Comparison of ENCODE assay signal across 23 cellular contexts in the genomic region with DNA sequence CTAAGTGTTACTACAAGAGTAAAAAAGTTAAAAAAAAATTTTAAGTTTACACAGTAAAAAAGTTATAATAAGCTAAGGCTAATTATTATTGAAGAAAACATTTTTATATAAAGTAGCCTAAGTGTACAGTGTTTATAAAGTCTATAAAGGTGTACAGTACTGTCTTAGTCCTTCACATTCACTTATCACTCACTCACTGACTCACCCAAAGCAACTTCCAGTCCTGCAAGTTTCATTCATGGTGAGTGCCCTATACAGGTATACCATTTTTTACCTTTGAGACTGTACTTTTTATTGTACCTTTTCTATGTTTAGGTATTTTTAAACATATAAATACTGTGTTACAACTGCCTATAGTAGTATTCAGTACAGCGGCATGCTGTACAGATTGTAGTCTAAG.
DNase-seq lines count a peak whose midpoint lies in the region; TF ChIP-seq lines count a peak whose summit lies in the region.
"Had no signal": no experiment of that assay in that cellular context is flagged by ENCODE, and none has a peak within 500 bp of the region (broad histone marks: within the 10 kb centered on the region; RNA-seq: fewer than 3 reads in every experiment).

No MANE protein-coding gene starts in this region.

- DNase-seq in mammary epithelial cell = peak; percentile 57
- DNase-seq in MCF 10A (ENCODE audit: unreplicated experiment) = no peak
- DNase-seq in epithelial cell of prostate (ENCODE audit: low read depth, low spot score) = peak; percentile 6
- DNase-seq in kidney tubule cell (ENCODE audit: low spot score) = peak; percentile 28
- no peak for DNase-seq in COLO829 (ENCODE audit: low spot score)
- DNase-seq in OCI-M2 (lab: John Stamatoyannopoulos, UW; ENCODE audit: unreplicated experiment) = no peak
- DNase-seq: ACHN; AML-193; BE2C; Calu3; CD4-positive, alpha-beta T cell; CD8-positive, alpha-beta memory T cell; COR-L47; DMS53; DMS79 treated with DMSO at 0.1 percent for 48 hours; GF-D8; GOT3; HFFc6 had no signal

- intact Hi-C loops in mammary epithelial cell (cut with micrococcal nuclease) (no loop called here), MCF 10A (cut with micrococcal nuclease) (no loop called here)

- POLR2A ChIA-PET in MCF 10A (lab: Yijun Ruan, JAX) = interaction anchor here (0.7 kb wide), 1 partner anchor 77 kb away, joined by 4 read pairs; no protein-coding TSS in a partner anchor

- no peak overlapping the region for H3K27ac ChIP-seq in mammary epithelial cell (ENCODE audit: insufficient read depth, low read depth, low read length)
- no peak overlapping the region for H3K27ac ChIP-seq in epithelial cell of prostate
- H3K27ac ChIP-seq: 22Rv1; A549; BLaER1 treated with 17β-estradiol and CSF1 and Interleukin-3, amounts not matched to agents 10 nM and 100 nM had no signal

- H3K27me3 ChIP-seq in mammary epithelial cell (ENCODE audit: insufficient read depth, low read length) = no peaks in the 10 kb centered on the region
- H3K27me3 ChIP-seq: BE2C; BLaER1 treated with 17β-estradiol and CSF1 and Interleukin-3, amounts not matched to agents 10 nM and 100 nM had no signal

- TF ChIP-seq CTCF in mammary epithelial cell (conservative IDR thresholded peaks at IDR 0.05 in 1 of 2, IDR thresholded peaks at IDR 0.05 in 1 of 2; ENCODE audit: extremely low read depth in 1 of 2, insufficient read depth in 1 of 2, low read depth in 1 of 2, low read length in 2 of 2) (no peak), MCF 10A (IDR thresholded peaks at IDR 0.05; ENCODE audit: unreplicated experiment) (no peak)

- CTCF ChIA-PET in mammary epithelial cell (lab: Charles Lee; ENCODE audit: low non-redundant PET) = no interaction called here
- CTCF ChIA-PET in MCF 10A (lab: Yijun Ruan, JAX) = interaction anchor here (0.6 kb wide), 1 partner anchor 55 kb away, joined by 4 read pairs; no protein-coding TSS in a partner anchor

- in situ Hi-C loops in mammary epithelial cell (cut with MboI; ENCODE audit: low sequenced_read_pairs in 2 of 2) = loop anchor here in 1 of 2 donors (10.0 kb wide), 1 partner anchor 75 kb away; a partner anchor contains a TSS

- no peak overlapping the region for H3K27ac Mint-ChIP-seq in MCF 10A (ENCODE audit: low read depth, unreplicated experiment)
- H3K27ac Mint-ChIP-seq: CD14-positive monocyte; CD4-positive, alpha-beta T cell; HFFc6 had no signal

- no peak overlapping the region for H3K4me3 Mint-ChIP-seq in MCF 10A (ENCODE audit: unreplicated experiment)
- H3K4me3 Mint-ChIP-seq: CD14-positive monocyte; CD4-positive, alpha-beta T cell; CD8-positive, alpha-beta memory T cell; HFFc6 had no signal

- no peak overlapping the region for H3K4me2 ChIP-seq in mammary epithelial cell (ENCODE audit: insufficient read depth, low read depth, low read length)
- H3K4me2 ChIP-seq: A549; BLaER1 treated with 17β-estradiol and CSF1 and Interleukin-3, amounts not matched to agents 10 nM and 100 nM had no signal

- no peaks in the 10 kb centered on the region for H3K9me3 ChIP-seq in mammary epithelial cell (replicated peaks; ENCODE audit: insufficient read depth, low read length)
- H3K9me3 ChIP-seq: A549, BE2C, HAP-1 had no signal

- H3K4me1 Mint-ChIP-seq in MCF 10A (ENCODE audit: insufficient read depth, unreplicated experiment) = peaks cover 3% of the 10 kb centered on the region
- H3K4me1 Mint-ChIP-seq: CD14-positive monocyte; CD8-positive, alpha-beta memory T cell had no signal

- peaks cover 2% of the 10 kb centered on the region for H3K4me1 ChIP-seq in mammary epithelial cell (ENCODE audit: insufficient read depth, low read length)
- H3K4me1 ChIP-seq: BE2C; BLaER1 treated with 17β-estradiol and CSF1 and Interleukin-3, amounts not matched to agents 10 nM and 100 nM; HAP-1 had no signal

- no peaks in the 10 kb centered on the region for H3K27me3 Mint-ChIP-seq in MCF 10A (ENCODE audit: insufficient read depth, unreplicated experiment)
- H3K27me3 Mint-ChIP-seq: CD4-positive, alpha-beta T cell; CD8-positive, alpha-beta memory T cell had no signal

- peaks cover 7% of the 10 kb centered on the region for H3K9me3 Mint-ChIP-seq in MCF 10A (ENCODE audit: unreplicated experiment)

- WGBS in mammary epithelial cell (ENCODE audit: low coverage, missing lambda C conversion rate) = 100% methylated on average over 1 of the region's 1 CpG

- H3K9ac ChIP-seq in mammary epithelial cell (ENCODE audit: insufficient read depth, low read length) = no peak overlapping the region
- H3K9ac ChIP-seq: BLaER1 treated with 17β-estradiol and CSF1 and Interleukin-3, amounts not matched to agents 10 nM and 100 nM had no signal

- no peaks in the 10 kb centered on the region for H4K20me1 ChIP-seq in mammary epithelial cell (ENCODE audit: insufficient read depth, low read length)
- H4K20me1 ChIP-seq: BLaER1 treated with 17β-estradiol and CSF1 and Interleukin-3, amounts not matched to agents 10 nM and 100 nM had no signal

- no peaks in the 10 kb centered on the region for H3K79me2 ChIP-seq in mammary epithelial cell (ENCODE audit: insufficient read depth, low read length)

- H2AFZ ChIP-seq in mammary epithelial cell (ENCODE audit: low read depth, low read length) = no peak overlapping the region

- H3K36me3 Mint-ChIP-seq in MCF 10A (ENCODE audit: insufficient read depth, unreplicated experiment) = peaks cover 27% of the 10 kb centered on the region

- H3K36me3 ChIP-seq in mammary epithelial cell (ENCODE audit: insufficient read depth, low read length) = peaks cover 9% of the 10 kb centered on the region

- no TSS peak for BruUV-seq in mammary epithelial cell (replicated peaks; lab: Mats Ljungman, UMichigan)
- no TSS peak for BruUV-seq in MCF 10A (replicated peaks; lab: Mats Ljungman, UMichigan)

- H3K4me3 ChIP-seq in mammary epithelial cell (replicated peaks in 1 of 3; ENCODE audit: insufficient read depth in 1 of 3, low read depth in 2 of 3, low read length in 3 of 3) = no peak overlapping the region
- H3K4me3 ChIP-seq: A549; BLaER1 treated with 17β-estradiol and CSF1 and Interleukin-3, amounts not matched to agents 10 nM and 100 nM; HAP-1 had no signal

- dilution Hi-C loops in mammary epithelial cell (cut with HindIII; ENCODE audit: low sequenced_read_pairs) = no loop called here

Comparison
In these comparisons a context has a peak if more than half of its experiments do, and no peak if none do; other contexts are left out.
1. DNase-seq: peak in mammary epithelial cell (single experiment), epithelial cell of prostate (single experiment) and kidney tubule cell (single experiment); none in MCF 10A (single experiment), COLO829 (single experiment) and OCI-M2 (single experiment).